Comparison of ENCODE assay signal across 8 cellular contexts in genomic region chr17:17044846-17045561, GRCh38. TPM values are rescaled to one million over a fixed set of nuclear protein-coding genes. Genes with fewer than 3 reads are reported as not detected.
DNase-seq lines count a peak whose midpoint lies in the region; ATAC-seq, FAIRE-seq and TF ChIP-seq lines count a peak whose summit lies in the region.

No MANE protein-coding gene starts in this region.

- H3K4me3 ChIP-seq in endothelial cell of umbilical vein (replicated peaks in 1 of 3; ENCODE audit: insufficient read depth in 1 of 3, low read depth in 1 of 3, low read length in 3 of 3) (peak overlapping the region in 1 of 3 experiments; percentile 81), mucosa of stomach (ENCODE audit: low read length) (peak overlapping the region; percentile 47), aorta (ENCODE audit: low read length in 2 of 2) (peak overlapping the region in 1 of 2 donors; percentile 83)

- H3K27me3 ChIP-seq in endothelial cell of umbilical vein (ENCODE audit: control insufficient read depth in 2 of 2, insufficient read depth in 2 of 2, low read length in 2 of 2) (no peaks in the 10 kb centered on the region), mucosa of stomach (ENCODE audit: control insufficient read depth, insufficient read depth, low read length) (no peaks in the 10 kb centered on the region), aorta (ENCODE audit: control insufficient read depth in 1 of 2, insufficient read depth in 2 of 2, low read length in 1 of 2) (no peaks in the 10 kb centered on the region)

- dilution Hi-C loops in endothelial cell of umbilical vein (cut with MboI; ENCODE audit: extremely low pct_ligation_motif_present, low sequenced_read_pairs) = no loop called here

- no peaks in the 10 kb centered on the region for H3K36me3 ChIP-seq in endothelial cell of umbilical vein (ENCODE audit: control insufficient read depth in 2 of 2, extremely low read depth in 1 of 2, insufficient read depth in 2 of 2, low read length in 2 of 2)
- H3K36me3 ChIP-seq in mucosa of stomach (ENCODE audit: control insufficient read depth, insufficient read depth, low read length) = no peaks in the 10 kb centered on the region
- no peaks in the 10 kb centered on the region for H3K36me3 ChIP-seq in aorta (ENCODE audit: control insufficient read depth in 1 of 2, insufficient read depth in 2 of 2, low read length in 1 of 2)

- peaks cover 28% of the 10 kb centered on the region for H3K4me1 ChIP-seq in endothelial cell of umbilical vein (ENCODE audit: control insufficient read depth, extremely low read depth, insufficient read depth, low read length)
- H3K4me1 ChIP-seq in mucosa of stomach (ENCODE audit: control insufficient read depth, insufficient read depth, low read length) = peaks cover 45% of the 10 kb centered on the region
- H3K4me1 ChIP-seq in aorta (ENCODE audit: control insufficient read depth in 1 of 2, insufficient read depth in 2 of 2, low read length in 2 of 2) = peaks cover 3 to 4% of the 10 kb centered on the region in 2 donors

- peak; percentile 89 for FAIRE-seq in endothelial cell of umbilical vein (lab: Jason Lieb, UNC)
- no peak for FAIRE-seq in urothelium cell line (lab: Jason Lieb, UNC)

- TF ChIP-seq CTCF in endothelial cell of umbilical vein (IDR thresholded peaks at IDR 0.05; ENCODE audit: extremely low read depth in 1 of 2, insufficient read depth in 1 of 2, low read depth in 1 of 2, low read length in 2 of 2) = no peak

- H3K9ac ChIP-seq in endothelial cell of umbilical vein (replicated peaks; ENCODE audit: extremely low read depth, insufficient read depth, low read length) (peak overlapping the region; percentile 13), mucosa of stomach (ENCODE audit: low read length) (peak overlapping the region; percentile 91)

- H4K20me1 ChIP-seq in endothelial cell of umbilical vein (replicated peaks; ENCODE audit: control insufficient read depth, extremely low read depth, insufficient read depth, low read length) = peaks cover 9% of the 10 kb centered on the region

- intact Hi-C loops in endothelial cell of umbilical vein (cut with micrococcal nuclease) (loop anchor here (1.0 kb wide), 1 partner anchor 7 kb away; no protein-coding TSS in a partner anchor), aorta (cut with DNase I) (no loop called here)

- H3K9me3 ChIP-seq in endothelial cell of umbilical vein (replicated peaks; ENCODE audit: control insufficient read depth, insufficient read depth, low read length) (no peaks in the 10 kb centered on the region), mucosa of stomach (ENCODE audit: control insufficient read depth, low read length) (no peaks in the 10 kb centered on the region), aorta (ENCODE audit: control insufficient read depth, low read length) (no peaks in the 10 kb centered on the region)

- POLR2A ChIA-PET in endothelial cell of umbilical vein (lab: Charles Lee) = no interaction called here

- no TSS peak for BruUV-seq in endothelial cell of umbilical vein (replicated peaks; lab: Mats Ljungman, UMichigan)

- peak overlapping the region; percentile 36 for H3K27ac ChIP-seq in endothelial cell of umbilical vein (ENCODE audit: insufficient read depth, low read depth, low read length)
- H3K27ac ChIP-seq in aorta (ENCODE audit: low read depth in 1 of 2, low read length in 2 of 2) = peak overlapping the region; percentile 1 to 34

- no peak for TF ChIP-seq POLR2A in endothelial cell of umbilical vein (IDR thresholded peaks at IDR 0.05; ENCODE audit: low read depth, low read length)

- ATAC-seq in aorta (ENCODE audit: low FRiP score) = peak; percentile 40

- WGBS in aorta, 2 donors = 3% methylated on average over 6 of the region's 6 CpGs

- CTCF ChIA-PET in endothelial cell of umbilical vein (lab: Charles Lee) = no interaction called here

- H3K9me1 ChIP-seq in endothelial cell of umbilical vein (replicated peaks; ENCODE audit: control insufficient read depth, extremely low read depth, insufficient read depth, low read length) = no peaks in the 10 kb centered on the region

- H3K4me2 ChIP-seq in endothelial cell of umbilical vein (ENCODE audit: insufficient read depth, low read length) = peak overlapping the region; percentile 73

- DNase-seq in DMS79 treated with DMSO at 0.1 percent for 48 hours (lab: John Stamatoyannopoulos, UW) (peak; percentile 15), HS-27A (ENCODE audit: low read depth) (peak; percentile 38), SKM-1 (lab: John Stamatoyannopoulos, UW; ENCODE audit: unreplicated experiment) (peak; percentile 95), endothelial cell of umbilical vein (ENCODE audit: low read depth, low spot score) (peak; percentile 46), aorta (peak in 1 of 2 donors; percentile 67), urothelium cell line (ENCODE audit: low spot score) (no peak)
- no peak for DNase-seq in effector CD8-positive, alpha-beta T cell (lab: John Stamatoyannopoulos, UW)

- H2AFZ ChIP-seq in endothelial cell of umbilical vein (ENCODE audit: low read depth, low read length) = no peak overlapping the region

- peaks cover 73% of the 10 kb centered on the region for H3K79me2 ChIP-seq in endothelial cell of umbilical vein (ENCODE audit: control insufficient read depth, insufficient read depth, low read length)

TF ChIP-seq in endothelial cell of umbilical vein, 7 proteins besides CTCF, POLR2A, EP300 and RAD21:
- no peak for TF ChIP-seq JUN (IDR thresholded peaks at IDR 0.05; ENCODE audit: borderline replicate concordance, insufficient read depth, insufficient read length, low read depth)

RNA-seq across cellular contexts. Expression of gene MPRIP, which starts 2.7 kb away (rescaled TPM):
- total RNA-seq in endothelial cell of umbilical vein = 246 and 262 TPM in 2 replicates
- 94.6 and 102 TPM in 2 replicates for polyA plus RNA-seq in endothelial cell of umbilical vein
- 84.4 and 92.1 TPM in 2 replicates for polyA plus RNA-seq in endothelial cell of umbilical vein (2011; cell fraction: cytosol; rRNA removed)
- polyA plus RNA-seq in endothelial cell of umbilical vein (2011; cell fraction: nucleus; rRNA removed) = 160 and 171 TPM in 2 replicates
- polyA plus RNA-seq in endothelial cell of umbilical vein (2012) = 165 and 190 TPM in 2 replicates
- 177 and 225 TPM in 2 replicates for polyA minus RNA-seq in endothelial cell of umbilical vein
- polyA minus RNA-seq in endothelial cell of umbilical vein (2011; cell fraction: cytosol; rRNA and poly(A)+ RNA removed) = 72.5 TPM
- 129 and 135 TPM in 2 replicates for polyA minus RNA-seq in endothelial cell of umbilical vein (2011; cell fraction: nucleus; rRNA and poly(A)+ RNA removed)
- 100 to 1,000 TPM; 361 to 519 TPM for total RNA-seq in aorta
- polyA plus RNA-seq in aorta = 100 to 1,000 TPM in 1 of 2 donors, 10 to 100 TPM in 1; 97.8 to 241 TPM

Comparison
In these comparisons a context has a peak if more than half of its experiments do, and no peak if none do; other contexts are left out.
1. DNase-seq: peak in DMS79 treated with DMSO at 0.1 percent for 48 hours (single experiment), HS-27A (single experiment), SKM-1 (single experiment) and endothelial cell of umbilical vein (single experiment); none in urothelium cell line (single experiment) and effector CD8-positive, alpha-beta T cell (single experiment).